Comparison of ENCODE assay signal across 8 cellular contexts in the genomic region with DNA sequence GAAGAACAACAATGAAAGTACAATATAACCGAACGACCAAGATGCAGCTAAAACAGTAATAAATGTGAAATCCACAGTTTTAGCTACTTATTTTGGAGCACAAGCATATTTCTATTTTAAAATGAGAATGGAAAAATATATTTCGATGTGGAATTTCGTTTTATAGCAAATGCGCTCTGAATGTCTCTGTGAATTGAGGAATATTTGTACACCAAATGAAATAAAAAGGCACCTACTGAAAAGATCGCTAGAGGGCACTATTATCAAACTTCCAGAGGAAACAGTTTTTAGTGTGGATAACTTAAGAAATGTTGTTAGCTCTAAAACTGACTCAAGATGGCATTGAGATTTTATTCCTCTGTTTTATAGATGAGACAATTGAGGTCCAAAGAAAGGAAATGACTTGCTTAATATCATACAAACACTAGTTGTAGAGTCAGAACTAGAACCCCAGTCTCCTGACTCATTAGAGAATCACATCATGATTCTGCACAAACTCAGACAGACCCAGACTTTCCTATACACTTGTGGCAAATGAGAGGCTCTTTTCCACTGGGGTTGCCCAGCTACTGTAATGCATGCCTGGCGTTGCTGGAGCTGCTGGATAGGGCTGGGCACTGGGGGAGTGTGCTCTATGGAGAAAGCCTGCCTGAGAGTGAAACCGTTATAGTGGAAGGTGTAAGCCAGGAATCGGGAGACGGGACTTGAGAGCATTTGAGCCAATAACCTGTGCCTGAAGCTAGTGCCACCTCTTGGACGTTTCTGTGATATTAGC. TPM values are rescaled to one million over a fixed set of nuclear protein-coding genes. Genes with fewer than 3 reads are reported as not detected.
A peak's percentile ranks its signal among the peaks of the same experiment; 100 is the strongest.
DNase-seq lines count a peak whose midpoint lies in the region; ATAC-seq and TF ChIP-seq lines count a peak whose summit lies in the region.

No MANE protein-coding gene starts in this region.

- no peak overlapping the region for H3K4me3 Mint-ChIP-seq in Caco-2 (ENCODE audit: unreplicated experiment)
- no peak overlapping the region for H3K4me3 Mint-ChIP-seq in activated T-helper 1 cell treated with anti-CD3 and anti-CD28 coated beads, Interleukin-12 subunit alpha, Interleukin-12 subunit beta, Interleukin-2, Interleukin-4 antibody, amounts not matched to agents 30 ng/mL and 10 ng/mL and 1 ng/mL, durations not matched to agents 14 hours and 24 hours and 36 hours

- H3K27ac ChIP-seq in HCT116 (ENCODE audit: low read depth, low read length) (no peak overlapping the region), prostate gland (no peak overlapping the region)

- DNase-seq in Caco-2 (peak; percentile 34 to 50), HCT116 (ENCODE audit: low read depth, low spot score) (peak; percentile 34), NCI-H524 (lab: John Stamatoyannopoulos, UW) (peak; percentile 26 to 68), glomerular endothelial cell (ENCODE audit: extremely low read depth, low read depth, low spot score) (peak; percentile 41), prostate gland (ENCODE audit: low spot score) (peak; percentile 29)
- no peak for DNase-seq in activated T-helper 1 cell treated with anti-CD3 and anti-CD28 coated beads, Interleukin-12 subunit alpha, Interleukin-12 subunit beta, Interleukin-2, Interleukin-4 antibody, amounts not matched to agents 30 ng/mL and 10 ng/mL and 1 ng/mL, durations not matched to agents 14 hours and 24 hours and 36 hours (ENCODE audit: low spot score)

- H3K27me3 Mint-ChIP-seq in Caco-2 (ENCODE audit: insufficient read depth, unreplicated experiment) = no peaks in the 10 kb centered on the region
- H3K27me3 Mint-ChIP-seq in activated T-helper 1 cell treated with anti-CD3 and anti-CD28 coated beads, Interleukin-12 subunit alpha, Interleukin-12 subunit beta, Interleukin-2, Interleukin-4 antibody, amounts not matched to agents 30 ng/mL and 10 ng/mL and 1 ng/mL, durations not matched to agents 14 hours and 24 hours and 36 hours (ENCODE audit: insufficient read depth) = peaks cover 22% of the 10 kb centered on the region

- H3K36me3 Mint-ChIP-seq in Caco-2 (ENCODE audit: insufficient read depth, unreplicated experiment) = peaks cover 11% of the 10 kb centered on the region
- H3K36me3 Mint-ChIP-seq in activated T-helper 1 cell treated with anti-CD3 and anti-CD28 coated beads, Interleukin-12 subunit alpha, Interleukin-12 subunit beta, Interleukin-2, Interleukin-4 antibody, amounts not matched to agents 30 ng/mL and 10 ng/mL and 1 ng/mL, durations not matched to agents 14 hours and 24 hours and 36 hours (ENCODE audit: low read depth) = peaks cover 4% of the 10 kb centered on the region

- no peaks in the 10 kb centered on the region for H3K79me2 ChIP-seq in HCT116 (ENCODE audit: insufficient read depth, low read length)

- intact Hi-C loops in Caco-2 (cut with micrococcal nuclease; ENCODE audit: unreplicated experiment) = loop anchor here (1.0 to 10.0 kb wide), 5 partner anchors 54 to 462 kb away; partner anchors contain the start of gene GCLC
- intact Hi-C loops in HCT116 (cut with micrococcal nuclease) = loop anchor here (1.0 kb wide), 4 partner anchors 158 to 463 kb away; no protein-coding TSS in a partner anchor
- intact Hi-C loops in activated T-helper 1 cell treated with anti-CD3 and anti-CD28 coated beads, Interleukin-12 subunit alpha, Interleukin-12 subunit beta, Interleukin-2, Interleukin-4 antibody, amounts not matched to agents 30 ng/mL and 10 ng/mL and 1 ng/mL, durations not matched to agents 14 hours and 24 hours and 36 hours (cut with micrococcal nuclease) = loop anchor here (1.0 to 2.0 kb wide), 8 partner anchors 51 to 502 kb away; no protein-coding TSS in a partner anchor
- intact Hi-C loops in prostate gland (cut with DNase I) = loop anchor here (5.0 kb wide), 1 partner anchor 234 kb away; no protein-coding TSS in a partner anchor

- WGBS in prostate gland = 21% methylated on average over 11 of the region's 11 CpGs

- CTCF ChIA-PET in Caco-2 (lab: Charles Lee) (interaction anchor here (0.5 to 2.2 kb wide), 18 partner anchors 9 to 463 kb away, joined by 3 to 29 read pairs (median 4); no protein-coding TSS in a partner anchor), HCT116 (lab: Charles Lee) (interaction anchor here (0.7 to 6.8 kb wide), 31 partner anchors 9 to 463 kb away, joined by 3 to 227 read pairs (median 4); no protein-coding TSS in a partner anchor)

- H3K4me2 ChIP-seq in HCT116 (ENCODE audit: low read length) = peak overlapping the region; percentile 72

- H3K9ac ChIP-seq in HCT116 (ENCODE audit: low read length) = no peak overlapping the region

- peaks cover under 1% of the 10 kb centered on the region for H3K4me1 Mint-ChIP-seq in Caco-2 (ENCODE audit: low read depth, unreplicated experiment)
- peaks cover 15% of the 10 kb centered on the region for H3K4me1 Mint-ChIP-seq in activated T-helper 1 cell treated with anti-CD3 and anti-CD28 coated beads, Interleukin-12 subunit alpha, Interleukin-12 subunit beta, Interleukin-2, Interleukin-4 antibody, amounts not matched to agents 30 ng/mL and 10 ng/mL and 1 ng/mL, durations not matched to agents 14 hours and 24 hours and 36 hours (ENCODE audit: low read depth)

- peak; percentile 91 for TF ChIP-seq RAD21 in HCT116 (IDR thresholded peaks at IDR 0.05; ENCODE audit: low read depth)

- H3K9me2 ChIP-seq in HCT116 (ENCODE audit: insufficient read depth) = no peaks in the 10 kb centered on the region

- no peaks in the 10 kb centered on the region for H3K9me3 Mint-ChIP-seq in Caco-2 (ENCODE audit: unreplicated experiment)
- no peaks in the 10 kb centered on the region for H3K9me3 Mint-ChIP-seq in activated T-helper 1 cell treated with anti-CD3 and anti-CD28 coated beads, Interleukin-12 subunit alpha, Interleukin-12 subunit beta, Interleukin-2, Interleukin-4 antibody, amounts not matched to agents 30 ng/mL and 10 ng/mL and 1 ng/mL, durations not matched to agents 14 hours and 24 hours and 36 hours

- POLR2A ChIA-PET in Caco-2 (lab: Charles Lee) = interaction anchor here (0.6 to 1.1 kb wide), 2 partner anchors 159 to 797 kb away, joined by 3 to 6 read pairs; no protein-coding TSS in a partner anchor
- POLR2A ChIA-PET in HCT116 (lab: Charles Lee) = interaction anchor here (0.6 to 1.7 kb wide), 4 partner anchors 159 to 1182 kb away, joined by 3 to 5 read pairs (median 4); no protein-coding TSS in a partner anchor

- H3K36me3 ChIP-seq in Caco-2 (ENCODE audit: control insufficient read depth, insufficient read depth, low read length) = no peaks in the 10 kb centered on the region
- peaks cover 0 to under 1% of the 10 kb centered on the region in 2 experiments; a peak in 1 of 4 replicates for H3K36me3 ChIP-seq in HCT116 (ENCODE audit: control insufficient read depth in 1 of 2, insufficient read depth in 2 of 2, low read length in 2 of 2)
- H3K36me3 ChIP-seq in prostate gland = no peaks in the 10 kb centered on the region

- no peaks in the 10 kb centered on the region for H3K27me3 ChIP-seq in Caco-2 (replicated peaks; ENCODE audit: control insufficient read depth, insufficient read depth, low read length)
- H3K27me3 ChIP-seq in HCT116 (ENCODE audit: insufficient read depth, low read length) = no peaks in the 10 kb centered on the region
- H3K27me3 ChIP-seq in prostate gland (replicated peaks; ENCODE audit: insufficient read depth) = no peaks in the 10 kb centered on the region

- RAD21 ChIA-PET in HCT116 (lab: Charles Lee; ENCODE audit: low non-redundant PET in 1 of 2, low total read pairs in 2 of 2, uncharacterized antibody in 2 of 2, unreplicated experiment in 2 of 2) = interaction anchor here (0.7 to 2.3 kb wide), 9 partner anchors 157 to 235 kb away, joined by 3 to 8 read pairs (median 3); no protein-coding TSS in a partner anchor

- TF ChIP-seq POLR2A in HCT116 (IDR thresholded peaks at IDR 0.05; ENCODE audit: borderline replicate concordance, extremely low read depth, insufficient read depth, insufficient read length) (no peak), prostate gland (IDR thresholded peaks at IDR 0.05) (no peak)

- H3K4me3 ChIP-seq in Caco-2 (ENCODE audit: low read depth, low read length) (no peak overlapping the region), HCT116 (replicated peaks in 1 of 2; ENCODE audit: low read depth in 1 of 2, low read length in 2 of 2) (peak overlapping the region; percentile 8 to 32), prostate gland (no peak overlapping the region)

- H4K20me1 ChIP-seq in HCT116 (ENCODE audit: insufficient read depth) = no peaks in the 10 kb centered on the region

- ATAC-seq in HCT116 (peak; percentile 85), GM21526 (IDR thresholded peaks at IDR 0.05; ENCODE audit: low FRiP score, unreplicated experiment) (no peak), HG02840 (IDR thresholded peaks at IDR 0.05; ENCODE audit: low FRiP score, unreplicated experiment) (no peak)

- no peak overlapping the region for H3K27ac Mint-ChIP-seq in Caco-2 (ENCODE audit: unreplicated experiment)
- peak overlapping the region; percentile 25 for H3K27ac Mint-ChIP-seq in activated T-helper 1 cell treated with anti-CD3 and anti-CD28 coated beads, Interleukin-12 subunit alpha, Interleukin-12 subunit beta, Interleukin-2, Interleukin-4 antibody, amounts not matched to agents 30 ng/mL and 10 ng/mL and 1 ng/mL, durations not matched to agents 14 hours and 24 hours and 36 hours

- H2AFZ ChIP-seq in HCT116 (ENCODE audit: low read depth, low read length, poor library complexity, severe bottlenecking) = peak overlapping the region; percentile 59

- TF ChIP-seq CTCF in Caco-2 (IDR thresholded peaks at IDR 0.05; ENCODE audit: insufficient read depth in 1 of 2, low read depth in 1 of 2, low read length in 1 of 2, severe bottlenecking in 1 of 2, unreplicated experiment in 1 of 2) (peak; percentile 48 to 65), HCT116 (IDR thresholded peaks at IDR 0.05 in 2 of 3, conservative IDR thresholded peaks at IDR 0.05 in 1 of 3; ENCODE audit: borderline replicate concordance in 1 of 3, insufficient read depth in 1 of 3, low read depth in 2 of 3, low read length in 2 of 3) (peak; percentile 61 to 92 (median 79)), prostate gland (IDR thresholded peaks at IDR 0.05) (peak; percentile 29 to 80 (median 76))

- H3K4me1 ChIP-seq in Caco-2 (no peaks in the 10 kb centered on the region), HCT116 (ENCODE audit: control insufficient read depth in 1 of 2, insufficient read depth in 2 of 2, low read length in 2 of 2) (peaks cover 4 to 21% of the 10 kb centered on the region in 2 experiments; a peak in 2 of 4 replicates), prostate gland (replicated peaks) (no peaks in the 10 kb centered on the region)

- H3K9me3 ChIP-seq in Caco-2 (no peaks in the 10 kb centered on the region), HCT116 (ENCODE audit: control insufficient read depth in 1 of 2, insufficient read depth in 1 of 2, low read depth in 1 of 2, low read length in 2 of 2) (no peaks in the 10 kb centered on the region), prostate gland (no peaks in the 10 kb centered on the region)

- no TSS peak for BruUV-seq in Caco-2 (replicated peaks; lab: Mats Ljungman, UMichigan)
- no TSS peak for BruUV-seq in HCT116 (replicated peaks; lab: Mats Ljungman, UMichigan)

RNA-seq across cellular contexts. Expression of gene GCLC, which starts 51.9 kb away (rescaled TPM):
- total RNA-seq in Caco-2 (2022) (70.1 and 88.9 TPM in 2 replicates), HCT116 (2021; ENCODE audit: unreplicated experiment) (72.0 TPM), glomerular endothelial cell (12.8 and 20.2 TPM in 2 replicates), prostate gland (10 to 100 TPM; 77.1 to 81.2 TPM)
- 46.5 and 56.0 TPM in 2 replicates for polyA plus RNA-seq in HCT116 (2012)
- total RNA-seq in activated T-helper 1 cell treated with anti-CD3 and anti-CD28 coated beads, Interleukin-12 subunit alpha, Interleukin-12 subunit beta, Interleukin-2, Interleukin-4 antibody, amounts not matched to agents 30 ng/mL and 10 ng/mL and 1 ng/mL, durations not matched to agents 14 hours and 24 hours and 36 hours = 26.1 and 28.9 TPM in 2 replicates

Comparison
In these comparisons a context has a peak if more than half of its experiments do, and no peak if none do; other contexts are left out.
1. H3K4me3 ChIP-seq: peak in HCT116 (2 of 2); none in Caco-2 (single experiment) and prostate gland (0 of 2).
2. Peak in every context shown above with its lines, with median percentiles within 50 percentile points of each other: CTCF ChIP-seq.